ENCODE assay signal across 13 cellular contexts in the genomic region with DNA sequence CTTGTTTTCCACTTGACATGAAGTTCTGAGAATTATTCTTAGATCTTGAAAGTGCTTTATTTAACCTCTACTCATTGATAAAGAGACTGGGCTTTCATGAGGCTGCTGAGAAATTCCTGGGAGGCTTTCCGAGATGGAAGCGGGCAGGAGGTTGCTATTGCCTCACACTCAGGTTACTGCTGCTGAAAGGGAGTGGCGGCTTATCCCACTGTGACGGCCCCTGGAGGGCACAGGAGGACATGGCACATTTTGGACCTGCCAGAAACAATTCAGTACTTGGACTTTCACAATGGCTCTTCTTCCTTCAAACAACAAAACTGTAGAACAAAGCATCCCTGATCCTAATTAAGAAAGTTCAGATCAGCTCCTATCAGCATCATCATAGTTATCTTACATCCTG. TPM values are rescaled to one million over a fixed set of nuclear protein-coding genes. Genes with fewer than 3 reads are reported as not detected.
DNase-seq lines count a peak whose midpoint lies in the region; ATAC-seq, FAIRE-seq and TF ChIP-seq lines count a peak whose summit lies in the region.
"Had no signal": no experiment of that assay in that cellular context is flagged by ENCODE, and none has a peak within 500 bp of the region (broad histone marks: within the 10 kb centered on the region; RNA-seq: fewer than 3 reads in every experiment).

No MANE protein-coding gene starts in this region.

- H4K20me1 ChIP-seq in HepG2 (ENCODE audit: insufficient read depth, low read length) (no peaks in the 10 kb centered on the region), keratinocyte (ENCODE audit: control insufficient read depth, extremely low read depth, insufficient read depth, low read length) (no peaks in the 10 kb centered on the region)

- dilution Hi-C loops in keratinocyte (cut with MboI; ENCODE audit: extremely low pct_ligation_motif_present, low sequenced_read_pairs): no loop called here

- no TSS peak for BruUV-seq in HepG2 (replicated peaks; lab: Mats Ljungman, UMichigan)

- H3K27me3 Mint-ChIP-seq in endodermal cell (ENCODE audit: insufficient read depth): no peaks in the 10 kb centered on the region
- H3K27me3 Mint-ChIP-seq in stimulated activated memory B cell treated with anti-CD40 and anti-IgM and Interleukin-4, amounts not matched to agents 10 μg/mL and 1 μg/mL and 100 μg/mL, for 72 hours: no peaks in the 10 kb centered on the region

- no peak overlapping the region for H3K4me3 ChIP-seq in HepG2 (replicated peaks in 1 of 3; ENCODE audit: insufficient read depth in 1 of 3, low read depth in 2 of 3, low read length in 3 of 3)
- no peak overlapping the region for H3K4me3 ChIP-seq in right lobe of liver
- no peak overlapping the region for H3K4me3 ChIP-seq in endodermal cell (ENCODE audit: low read length)
- H3K4me3 ChIP-seq in keratinocyte (ENCODE audit: control insufficient read depth in 2 of 3, extremely low read depth in 1 of 3, insufficient read depth in 2 of 3, low read depth in 1 of 3, low read length in 3 of 3): peak overlapping the region in 1 of 3 experiments; percentile 7
- no peak overlapping the region for H3K4me3 ChIP-seq in sigmoid colon
- no peak overlapping the region for H3K4me3 ChIP-seq in MG63

- no peaks in the 10 kb centered on the region for H3K9me3 Mint-ChIP-seq in endodermal cell
- no peaks in the 10 kb centered on the region for H3K9me3 Mint-ChIP-seq in stimulated activated memory B cell treated with anti-CD40 and anti-IgM and Interleukin-4, amounts not matched to agents 10 μg/mL and 1 μg/mL and 100 μg/mL, for 72 hours
- H3K9me3 Mint-ChIP-seq: natural killer cell had no signal

- TF ChIP-seq CTCF in HepG2 (CRISPR knock-in tag; IDR thresholded peaks at IDR 0.05): 0 out of 2 replicates have a peak, but pooled peaks have one; percentile 8
- TF ChIP-seq CTCF in right lobe of liver (IDR thresholded peaks at IDR 0.05): no peak
- TF ChIP-seq CTCF in endodermal cell (conservative IDR thresholded peaks at IDR 0.05): peak; percentile 79
- peak; percentile 41 to 52 (median 45) for TF ChIP-seq CTCF in keratinocyte (optimal IDR thresholded peaks at IDR 0.05 in 1 of 3, IDR thresholded peaks at IDR 0.05 in 1 of 3, conservative IDR thresholded peaks at IDR 0.05 in 1 of 3; ENCODE audit: extremely low read depth in 1 of 3, insufficient read depth in 2 of 3, low read length in 3 of 3)
- no peak for TF ChIP-seq CTCF in sigmoid colon (IDR thresholded peaks at IDR 0.05)

- H3K27ac Mint-ChIP-seq in endodermal cell: no peak overlapping the region
- H3K27ac Mint-ChIP-seq in stimulated activated memory B cell treated with anti-CD40 and anti-IgM and Interleukin-4, amounts not matched to agents 10 μg/mL and 1 μg/mL and 100 μg/mL, for 72 hours: no peak overlapping the region
- H3K27ac Mint-ChIP-seq: natural killer cell had no signal

- peak; percentile 13 for DNase-seq in HepG2 (ENCODE audit: low spot score)
- no peak for DNase-seq in right lobe of liver
- DNase-seq in endodermal cell: peak; percentile 83
- no peak for DNase-seq in keratinocyte (ENCODE audit: low read depth, low spot score)
- no peak for DNase-seq in sigmoid colon
- no peak for DNase-seq in MG63
- DNase-seq: activated CD4-positive, alpha-beta T cell treated with anti-CD3 and anti-CD28 coated beads, Interleukin-2, amount 50 U/mL, for 4 hours; activated gamma-delta T cell; DND-41; IMR-90; natural killer cell had no signal

- CTCF ChIA-PET in HepG2 (lab: Yijun Ruan, JAX; ENCODE audit: low intra/inter-chr PET ratio, low total read pairs): no interaction called here

- TF ChIP-seq EP300 in HepG2 (IDR thresholded peaks at IDR 0.05; ENCODE audit: low read depth in 2 of 2, low read length in 2 of 2) (no peak), HepG2 (CRISPR knock-in tag; IDR thresholded peaks at IDR 0.05; ENCODE audit: borderline replicate concordance) (no peak), sigmoid colon (IDR thresholded peaks at IDR 0.05) (no peak)

- H3K27ac ChIP-seq in HepG2 (ENCODE audit: extremely low read length, insufficient read depth, low read length) (no peak overlapping the region), right lobe of liver (no peak overlapping the region), endodermal cell (ENCODE audit: low read depth, low read length) (no peak overlapping the region), keratinocyte (ENCODE audit: control insufficient read depth, insufficient read depth, low read length) (peak overlapping the region; percentile 54), sigmoid colon (no peak overlapping the region)

- no peak for TF ChIP-seq RAD21 in HepG2 (CRISPR knock-in tag; IDR thresholded peaks at IDR 0.05)

- in situ Hi-C loops in HepG2 (cut with HindIII; ENCODE audit: extremely low pct_ligation_motif_present, low pct_unique_long_range_greater_than_20kb): no loop called here

- intact Hi-C loops in HepG2 (cut with micrococcal nuclease; ENCODE audit: unreplicated experiment) (loop anchor here (1.0 to 5.0 kb wide), 2 partner anchors 139 to 215 kb away; no protein-coding TSS in a partner anchor), right lobe of liver (cut with DNase I) (no loop called here), sigmoid colon (cut with DNase I) (no loop called here)

- H3K9me1 ChIP-seq in keratinocyte (ENCODE audit: control insufficient read depth, extremely low read depth, insufficient read depth, low read length): no peaks in the 10 kb centered on the region

- 3% methylated on average over 4 of the region's 4 CpGs for WGBS in HepG2 (ENCODE audit: low lambda C conversion rate)
- WGBS in right lobe of liver (ENCODE audit: insufficient coverage, low coverage, low lambda C conversion rate, missing lambda C conversion rate): 0% methylated on average over 1 of the region's 4 CpGs
- WGBS in endodermal cell (ENCODE audit: insufficient coverage in 1 of 2, insufficient read length in 1 of 2), 2 experiments: 29 to 44% methylated on average over 3 to 4 of the region's 4 CpGs
- 71 to 80% methylated on average over 4 of the region's 4 CpGs for WGBS in sigmoid colon, 2 donors

- H3K36me3 ChIP-seq in HepG2 (replicated peaks in 1 of 2; ENCODE audit: control insufficient read depth in 1 of 2, insufficient read depth in 2 of 2, low read length in 2 of 2) (no peaks in the 10 kb centered on the region), right lobe of liver (no peaks in the 10 kb centered on the region), endodermal cell (ENCODE audit: control insufficient read depth, insufficient read depth, low read length) (no peaks in the 10 kb centered on the region), keratinocyte (ENCODE audit: control insufficient read depth in 2 of 2, extremely low read depth in 1 of 2, insufficient read depth in 2 of 2, low read length in 2 of 2) (no peaks in the 10 kb centered on the region), sigmoid colon (no peaks in the 10 kb centered on the region), MG63 (no peaks in the 10 kb centered on the region)

- no peak overlapping the region for H3K9ac ChIP-seq in HepG2 (ENCODE audit: insufficient read depth, low read depth, low read length)
- H3K9ac ChIP-seq in endodermal cell (ENCODE audit: extremely low read depth, low read length, poor library complexity, severe bottlenecking): no peak overlapping the region
- no peak overlapping the region for H3K9ac ChIP-seq in keratinocyte (ENCODE audit: control insufficient read depth, extremely low read depth, insufficient read depth, low read length)

- H3K4me2 ChIP-seq in HepG2 (ENCODE audit: low read depth, low read length) (no peak overlapping the region), keratinocyte (ENCODE audit: control insufficient read depth, extremely low read depth, insufficient read depth, low read depth, low read length) (peak overlapping the region; percentile 46)

- H2AFZ ChIP-seq in HepG2 (ENCODE audit: low read length) (no peak overlapping the region), keratinocyte (ENCODE audit: control insufficient read depth, low read length) (peak overlapping the region; percentile 35)

- peak; percentile 92 for ATAC-seq in HepG2
- ATAC-seq in right lobe of liver: no peak
- no peak for ATAC-seq in stimulated activated memory B cell treated with anti-CD40 and anti-IgM and Interleukin-4, amounts not matched to agents 10 μg/mL and 1 μg/mL and 100 μg/mL, for 72 hours
- no peak for ATAC-seq in HG03354 (IDR thresholded peaks at IDR 0.05; ENCODE audit: poor library complexity, severe bottlenecking, unreplicated experiment)
- ATAC-seq: natural killer cell had no signal

- FAIRE-seq in HepG2 (lab: Jason Lieb, UNC) (no peak), keratinocyte (lab: Jason Lieb, UNC) (no peak)

- H3K4me3 Mint-ChIP-seq in endodermal cell: no peak overlapping the region
- H3K4me3 Mint-ChIP-seq in stimulated activated memory B cell treated with anti-CD40 and anti-IgM and Interleukin-4, amounts not matched to agents 10 μg/mL and 1 μg/mL and 100 μg/mL, for 72 hours: no peak overlapping the region
- H3K4me3 Mint-ChIP-seq: natural killer cell had no signal

- H3K27me3 ChIP-seq in HepG2 (ENCODE audit: control insufficient read depth in 1 of 2, insufficient read depth in 2 of 2, low read length in 2 of 2) (no peaks in the 10 kb centered on the region; a peak in 1 of 5 replicates), right lobe of liver (no peaks in the 10 kb centered on the region), endodermal cell (ENCODE audit: control insufficient read depth, insufficient read depth, low read length, poor library complexity, severe bottlenecking) (no peaks in the 10 kb centered on the region), keratinocyte (ENCODE audit: control insufficient read depth, extremely low read depth, insufficient read depth, low read length) (no peaks in the 10 kb centered on the region), sigmoid colon (no peaks in the 10 kb centered on the region), MG63 (peaks cover 5% of the 10 kb centered on the region; the same call in 1 of the 2 replicates)

- H3K79me2 ChIP-seq in HepG2 (ENCODE audit: insufficient read depth, low read length) (no peaks in the 10 kb centered on the region), keratinocyte (ENCODE audit: control insufficient read depth, insufficient read depth, low read length) (no peaks in the 10 kb centered on the region)

- H3K9me3 ChIP-seq in HepG2 (ENCODE audit: low read length) (no peaks in the 10 kb centered on the region), right lobe of liver (no peaks in the 10 kb centered on the region), endodermal cell (ENCODE audit: control insufficient read depth, low read length) (no peaks in the 10 kb centered on the region), keratinocyte (ENCODE audit: control insufficient read depth, low read depth, low read length) (no peaks in the 10 kb centered on the region), sigmoid colon (no peaks in the 10 kb centered on the region), MG63 (no peaks in the 10 kb centered on the region)

- TF ChIP-seq POLR2A in HepG2 (IDR thresholded peaks at IDR 0.05; ENCODE audit: insufficient read depth in 1 of 2, low read depth in 2 of 2, low read length in 2 of 2): no peak
- TF ChIP-seq POLR2A in right lobe of liver (IDR thresholded peaks at IDR 0.05): no peak
- no peak for TF ChIP-seq POLR2A in sigmoid colon (IDR thresholded peaks at IDR 0.05)

- POLR2A ChIA-PET in HepG2 (lab: Yijun Ruan, JAX): no interaction called here

- H3K4me1 ChIP-seq in HepG2 (ENCODE audit: insufficient read depth, low read length) (no peaks in the 10 kb centered on the region), right lobe of liver (no peaks in the 10 kb centered on the region), endodermal cell (ENCODE audit: control insufficient read depth, insufficient read depth, low read length) (no peaks in the 10 kb centered on the region), keratinocyte (ENCODE audit: control insufficient read depth, extremely low read depth, insufficient read depth, low read length) (peaks cover 53% of the 10 kb centered on the region), sigmoid colon (no peaks in the 10 kb centered on the region)

- peaks cover 12% of the 10 kb centered on the region for H3K4me1 Mint-ChIP-seq in endodermal cell
- no peaks in the 10 kb centered on the region for H3K4me1 Mint-ChIP-seq in stimulated activated memory B cell treated with anti-CD40 and anti-IgM and Interleukin-4, amounts not matched to agents 10 μg/mL and 1 μg/mL and 100 μg/mL, for 72 hours
- H3K4me1 Mint-ChIP-seq: natural killer cell had no signal

- no peaks in the 10 kb centered on the region for H3K36me3 Mint-ChIP-seq in endodermal cell (ENCODE audit: low read depth)
- no peaks in the 10 kb centered on the region for H3K36me3 Mint-ChIP-seq in stimulated activated memory B cell treated with anti-CD40 and anti-IgM and Interleukin-4, amounts not matched to agents 10 μg/mL and 1 μg/mL and 100 μg/mL, for 72 hours
- H3K36me3 Mint-ChIP-seq: natural killer cell had no signal

RNA-seq across cellular contexts. Expression of a gene that starts 16.2 kb away (rescaled TPM):
- total RNA-seq in HepG2 (2016; rRNA removed; fragmentation: Illumina TruSeq; extraction: Trizol): not detected in 2 replicates
- not detected in 2 replicates for total RNA-seq in HepG2 (2016; cell fraction: cytosol; rRNA removed; fragmentation: Illumina TruSeq; extraction: Trizol; ENCODE audit: low read depth)
- not detected in 2 replicates for total RNA-seq in HepG2 (2016; cell fraction: insoluble cytoplasmic fraction; rRNA removed; fragmentation: Illumina TruSeq; extraction: Trizol)
- total RNA-seq in HepG2 (2016; cell fraction: membrane; rRNA removed; fragmentation: Illumina TruSeq; extraction: Trizol): not detected in 2 replicates
- total RNA-seq in HepG2 (2016; cell fraction: nucleus; rRNA removed; fragmentation: Illumina TruSeq; extraction: Trizol): not detected in 2 replicates
- polyA plus RNA-seq in HepG2 (2011; rRNA removed): not detected in 2 replicates
- polyA plus RNA-seq in HepG2 (2011; cell fraction: cytosol; rRNA removed): not detected in 2 replicates
- polyA plus RNA-seq in HepG2 (2011; cell fraction: nucleus; rRNA removed): not detected in 2 replicates
- polyA plus RNA-seq in HepG2 (2012): not detected in 2 replicates
- not detected in 2 replicates for polyA plus RNA-seq in HepG2 (2016; cell fraction: cytosol; fragmentation: Illumina TruSeq; extraction: Trizol; ENCODE audit: low read depth)
- polyA plus RNA-seq in HepG2 (2016; cell fraction: insoluble cytoplasmic fraction; fragmentation: Illumina TruSeq; extraction: Trizol; ENCODE audit: low read depth): not detected in 2 replicates
- not detected in 2 replicates for polyA plus RNA-seq in HepG2 (2016; cell fraction: membrane; fragmentation: Illumina TruSeq; extraction: Trizol; ENCODE audit: low read depth)
- not detected in 2 replicates for polyA plus RNA-seq in HepG2 (2016; cell fraction: nucleus; fragmentation: Illumina TruSeq; extraction: Trizol; ENCODE audit: insufficient read depth, low read depth)
- polyA minus RNA-seq in HepG2 (2011; rRNA and poly(A)+ RNA removed; ENCODE audit: low replicate concordance): 3.7 TPM in 1 of 2 replicates, not detected in the other
- not detected in 2 replicates for polyA minus RNA-seq in HepG2 (2011; cell fraction: cytosol; rRNA and poly(A)+ RNA removed)
- polyA minus RNA-seq in HepG2 (2011; cell fraction: nucleus; rRNA and poly(A)+ RNA removed): not detected in 2 replicates
- under 1 TPM; 0.06 to 0.53 (median 0.24) TPM for total RNA-seq in right lobe of liver
- total RNA-seq in endodermal cell: 10 to 100 TPM in 1 of 2 donors, 1 to 10 TPM in 1; 8.8 to 12.6 TPM
- polyA plus RNA-seq in endodermal cell (2013, experiment 1 of 2): 16.8 TPM
- polyA plus RNA-seq in endodermal cell (2013, experiment 2 of 2): 13.6 TPM
- polyA plus RNA-seq in keratinocyte: 6.1 to 11.3 TPM (median 8.4 TPM) in 3 replicates
- 13.5 TPM for polyA plus RNA-seq in keratinocyte (2011; ENCODE audit: low read depth)
- polyA plus RNA-seq in keratinocyte (2011; cell fraction: cytosol; rRNA removed): 9.4 and 10.4 TPM in 2 replicates
- polyA plus RNA-seq in keratinocyte (2011; cell fraction: nucleus; rRNA removed): 13.5 and 18.8 TPM in 2 replicates
- 8.8 and 10.9 TPM in 2 replicates for polyA plus RNA-seq in keratinocyte (2012; ENCODE audit: low replicate concordance)
- 3.4 to 5.9 TPM (median 5.2 TPM) in 3 replicates for polyA minus RNA-seq in keratinocyte
- 7.7 TPM for polyA minus RNA-seq in keratinocyte (2011; cell fraction: cytosol; rRNA and poly(A)+ RNA removed)
- 10.2 and 23.0 TPM in 2 replicates for polyA minus RNA-seq in keratinocyte (2011; cell fraction: nucleus; rRNA and poly(A)+ RNA removed)
- total RNA-seq in sigmoid colon: 10 to 100 TPM in 3 of 4 donors, 1 to 10 TPM in 1; 9.3 to 15.0 (median 10.9) TPM
- 1 to 10 TPM in 1 of 3 donors, under 1 TPM in 2; 0.60 to 4.3 (median 0.92) TPM for polyA plus RNA-seq in sigmoid colon
- total RNA-seq in MG63 (2014; rRNA removed; shearing (Covaris generic); ENCODE audit: low replicate concordance): not detected in 2 replicates
- total RNA-seq: IMR-90 had no signal
- polyA plus RNA-seq: IMR-90 had no signal

Comparison
In these comparisons a context has a peak if more than half of its experiments do, and no peak if none do; other contexts are left out.
1. DNase-seq: peak in HepG2 (single experiment) and endodermal cell (single experiment); none in right lobe of liver (0 of 3), keratinocyte (single experiment), sigmoid colon (single experiment) and MG63 (single experiment).
2. CTCF ChIP-seq: peak in HepG2 (single experiment), endodermal cell (single experiment) and keratinocyte (3 of 3); none in right lobe of liver (0 of 4) and sigmoid colon (0 of 4).